8 cellular contexts compared by ENCODE assay signal in the genomic region with DNA sequence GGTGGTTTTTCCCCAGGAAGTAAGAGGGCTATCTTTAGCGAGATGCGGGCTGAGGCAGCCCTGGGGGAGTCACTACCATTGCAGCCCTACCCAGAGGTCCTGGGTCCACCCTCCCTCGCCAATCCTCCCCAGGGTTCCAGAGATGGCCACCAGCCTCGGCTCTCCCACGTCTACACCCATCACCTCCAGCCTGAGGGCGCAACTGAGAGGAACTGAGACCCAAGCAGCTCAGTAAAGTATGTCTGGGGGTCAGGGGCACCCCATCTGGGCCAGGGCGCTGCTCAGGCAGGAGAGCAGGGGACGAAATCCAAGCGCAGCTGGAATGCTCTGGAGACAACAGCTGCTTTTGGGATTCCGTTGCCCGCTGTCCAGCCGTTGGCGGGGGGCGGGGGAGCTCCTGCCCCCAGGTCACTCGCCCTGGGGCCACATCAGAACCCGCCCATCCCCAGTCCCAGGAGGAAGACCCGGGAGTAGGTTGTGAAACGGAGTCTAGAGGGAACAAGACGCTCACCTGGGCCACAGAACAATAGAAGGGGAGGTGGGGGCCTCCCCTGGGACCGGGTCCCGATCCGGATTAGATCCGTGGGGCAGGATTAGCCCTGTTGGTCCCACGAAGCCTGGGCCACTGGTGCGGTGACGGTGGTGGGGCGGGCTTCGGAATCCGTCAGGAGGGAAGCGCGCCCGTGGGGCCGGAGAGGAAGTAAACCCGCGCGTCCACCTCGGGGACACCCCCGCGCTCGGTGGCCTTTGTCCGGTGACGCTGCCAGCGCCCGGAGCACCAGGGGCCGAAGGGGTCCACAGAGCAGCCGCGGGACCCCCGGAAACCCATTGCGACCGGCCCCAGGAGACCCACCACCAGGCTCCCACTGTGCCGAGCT. TPM values are rescaled to one million over a fixed set of nuclear protein-coding genes. Genes with fewer than 3 reads are reported as not detected.
DNase-seq lines count a peak whose midpoint lies in the region; ATAC-seq, FAIRE-seq and TF ChIP-seq lines count a peak whose summit lies in the region.

No MANE protein-coding gene starts in this region.

- no peaks in the 10 kb centered on the region for H3K27me3 Mint-ChIP-seq in activated T-cell treated with anti-CD3 and anti-CD28 coated beads, Interleukin-2, amount 50 U/mL, for 24 hours

- peak overlapping the region; percentile 98 for H3K4me2 ChIP-seq in osteoblast (ENCODE audit: insufficient read depth, low read length)

- TF ChIP-seq CTCF in gastroesophageal sphincter (IDR thresholded peaks at IDR 0.05) (no peak), osteoblast (IDR thresholded peaks at IDR 0.05; ENCODE audit: extremely low read depth, low read depth, low read length) (no peak)

- no peak for ATAC-seq in gastroesophageal sphincter

- WGBS in gastroesophageal sphincter (ENCODE audit: low coverage in 1 of 2), 2 donors = 24% methylated on average over 3 of the region's 51 CpGs; no CpG with 5 or more reads in 1 of the 2 donors

- peak overlapping the region; percentile 77 for H2AFZ ChIP-seq in osteoblast (ENCODE audit: low read length)

- H4K20me1 ChIP-seq in osteoblast (ENCODE audit: insufficient read depth, low read length) = peaks cover 18% of the 10 kb centered on the region

- H3K79me2 ChIP-seq in osteoblast (ENCODE audit: insufficient read depth, low read length) = peaks cover 63% of the 10 kb centered on the region

- peak; percentile 67 for FAIRE-seq in GM18507 (lab: Jason Lieb, UNC)

- TF ChIP-seq EP300 in gastroesophageal sphincter (IDR thresholded peaks at IDR 0.05) = no peak

- no peaks in the 10 kb centered on the region for H3K27me3 ChIP-seq in HUES6 (ENCODE audit: control insufficient read depth, insufficient read depth, low read length)
- H3K27me3 ChIP-seq in gastroesophageal sphincter = no peaks in the 10 kb centered on the region
- no peaks in the 10 kb centered on the region for H3K27me3 ChIP-seq in osteoblast (ENCODE audit: insufficient read depth, low read length)

- no peaks in the 10 kb centered on the region for H3K9me3 Mint-ChIP-seq in activated T-cell treated with anti-CD3 and anti-CD28 coated beads, Interleukin-2, amount 50 U/mL, for 24 hours

- H3K4me1 Mint-ChIP-seq in activated T-cell treated with anti-CD3 and anti-CD28 coated beads, Interleukin-2, amount 50 U/mL, for 24 hours (ENCODE audit: low read depth) = peaks cover 53% of the 10 kb centered on the region

- H3K9ac ChIP-seq in HUES6 (ENCODE audit: low read length) = peak overlapping the region; percentile 92

- peak; percentile 41 to 46 for DNase-seq in AML-193 (lab: John Stamatoyannopoulos, UW)
- no peak for DNase-seq in GM18507 (ENCODE audit: extremely low spot score, insufficient read length, low read depth)
- DNase-seq in activated T-cell treated with anti-CD3 and anti-CD28 coated beads, Interleukin-2, amount 50 U/mL, for 24 hours = peak; percentile 63
- DNase-seq in osteoblast (ENCODE audit: insufficient read length, low spot score, missing footprints) = peak; percentile 93
- DNase-seq in NCI-H510A treated with DMSO at 0.1 percent for 48 hours (lab: John Stamatoyannopoulos, UW) = no peak
- DNase-seq in NCI-H510A (lab: John Stamatoyannopoulos, UW) = no peak

- H3K4me1 ChIP-seq in HUES6 (ENCODE audit: control insufficient read depth, insufficient read depth, low read length) (peaks cover 17% of the 10 kb centered on the region), gastroesophageal sphincter (peaks cover 0 to 74% (median 28%) of the 10 kb centered on the region in 3 donors), osteoblast (ENCODE audit: insufficient read depth, low read length) (peaks cover 32% of the 10 kb centered on the region)

- H3K27ac ChIP-seq in HUES6 (ENCODE audit: low read depth, low read length) (peak overlapping the region; percentile 82; the same call in 1 of the 2 replicates), gastroesophageal sphincter (peak overlapping the region; percentile 98 to 100 (median 100)), osteoblast (ENCODE audit: low read depth, low read length) (peak overlapping the region; percentile 96)

- peak overlapping the region; percentile 96 for H3K27ac Mint-ChIP-seq in activated T-cell treated with anti-CD3 and anti-CD28 coated beads, Interleukin-2, amount 50 U/mL, for 24 hours

- no peaks in the 10 kb centered on the region for H3K9me3 ChIP-seq in HUES6 (ENCODE audit: control insufficient read depth, insufficient read depth, low read depth, low read length)
- no peaks in the 10 kb centered on the region for H3K9me3 ChIP-seq in gastroesophageal sphincter
- no peaks in the 10 kb centered on the region for H3K9me3 ChIP-seq in osteoblast (ENCODE audit: low read depth, low read length)

- no peak for TF ChIP-seq POLR2A in gastroesophageal sphincter (IDR thresholded peaks at IDR 0.05)

- H3K36me3 Mint-ChIP-seq in activated T-cell treated with anti-CD3 and anti-CD28 coated beads, Interleukin-2, amount 50 U/mL, for 24 hours (ENCODE audit: low read depth) = peaks cover 74% of the 10 kb centered on the region

- H3K4me3 ChIP-seq in HUES6 (ENCODE audit: low read depth, low read length) (peak overlapping the region; percentile 97), gastroesophageal sphincter (peak overlapping the region; percentile 52 to 96), osteoblast (ENCODE audit: insufficient read depth, low read length) (peak overlapping the region; percentile 96)

- H3K36me3 ChIP-seq in HUES6 (ENCODE audit: control insufficient read depth, insufficient read depth, low read length) (peaks cover 39% of the 10 kb centered on the region), gastroesophageal sphincter (peaks cover 0 to 40% of the 10 kb centered on the region in 2 donors), osteoblast (ENCODE audit: insufficient read depth, low read length) (peaks cover 36% of the 10 kb centered on the region)

- peak overlapping the region; percentile 90 for H3K4me3 Mint-ChIP-seq in activated T-cell treated with anti-CD3 and anti-CD28 coated beads, Interleukin-2, amount 50 U/mL, for 24 hours

RNA-seq across cellular contexts. Expression of a gene that starts 1.3 kb away (rescaled TPM):
- 100 to 1,000 TPM in 3 of 4 donors, 10 to 100 TPM in 1; 79.4 to 131 (median 105) TPM for total RNA-seq in gastroesophageal sphincter
- 43.0 and 43.4 TPM in 2 replicates for total RNA-seq in osteoblast

RNA-seq across cellular contexts. Expression of a gene that starts 2.2 kb away (rescaled TPM):
- 10 to 100 TPM; 11.8 to 29.0 (median 24.6) TPM for total RNA-seq in gastroesophageal sphincter
- 37.1 and 39.1 TPM in 2 replicates for total RNA-seq in osteoblast

RNA-seq across cellular contexts. Expression of a gene that starts 8.6 kb away (rescaled TPM):
- total RNA-seq in gastroesophageal sphincter (100 to 1,000 TPM in 3 of 4 donors, 10 to 100 TPM in 1; 89.8 to 179 (median 118) TPM), osteoblast (273 and 286 TPM in 2 replicates)

RNA-seq across cellular contexts. Expression of a gene that starts 13.4 kb away (rescaled TPM):
- total RNA-seq in gastroesophageal sphincter (100 to 1,000 TPM in 2 of 4 donors, 10 to 100 TPM in 2; 61.5 to 110 (median 99.0) TPM), osteoblast (74.3 and 98.4 TPM in 2 replicates)

RNA-seq across cellular contexts. Expression of a gene that starts 30.5 kb away (rescaled TPM):
- total RNA-seq in gastroesophageal sphincter (10 to 100 TPM; 29.1 to 38.9 (median 35.2) TPM), osteoblast (31.8 and 32.4 TPM in 2 replicates)

Comparison
In these comparisons a context has a peak if more than half of its experiments do, and no peak if none do; other contexts are left out.
1. DNase-seq: peak in AML-193 (2 of 2), activated T-cell treated with anti-CD3 and anti-CD28 coated beads, Interleukin-2, amount 50 U/mL, for 24 hours (single experiment) and osteoblast (single experiment); none in GM18507 (single experiment), NCI-H510A treated with DMSO at 0.1 percent for 48 hours (single experiment) and NCI-H510A (single experiment).
2. Peak in every context shown above with its lines, with median percentiles within 50 percentile points of each other: H3K27ac ChIP-seq and H3K4me3 ChIP-seq.